In genomic region chr18:79903071-79903635, GRCh38 we compare ENCODE assay signal across 24 cellular contexts. TPM values are rescaled to one million over a fixed set of nuclear protein-coding genes. Genes with fewer than 3 reads are reported as not detected.
DNase-seq lines count a peak whose midpoint lies in the region; ATAC-seq and TF ChIP-seq lines count a peak whose summit lies in the region.
"Had no signal": no experiment of that assay in that cellular context is flagged by ENCODE, and none has a peak within 500 bp of the region (broad histone marks: within the 10 kb centered on the region; RNA-seq: fewer than 3 reads in every experiment).

No MANE protein-coding gene starts in this region.

- TF ChIP-seq POLR2A in heart left ventricle (IDR thresholded peaks at IDR 0.05): no peak

- DNase-seq in activated CD4-positive, alpha-beta T cell treated with anti-CD3 and anti-CD28 coated beads for 1 hour: peak; percentile 5
- no peak for DNase-seq in activated CD4-positive, alpha-beta T cell treated with anti-CD3 and anti-CD28 coated beads for 4 hours
- DNase-seq in RWPE2 (ENCODE audit: low spot score) (peak; percentile 62), heart left ventricle (peak in 3 of 5 donors; percentile 16 to 52 (median 24)), sciatic nerve (ENCODE audit: low spot score) (peak; percentile 49), foreskin keratinocyte (no peak), T-helper 1 cell (no peak), inferior parietal cortex (ENCODE audit: extremely low spot score) (no peak)
- DNase-seq: activated CD4-positive, alpha-beta T cell treated with anti-CD3 and anti-CD28 coated beads, Interleukin-2, amount 50 U/mL, for 1 hour; amniotic stem cell; brain microvascular endothelial cell; DMS153; NCI-H2107; NCI-H446; stimulated activated naive B cell treated with anti-CD40 and anti-IgM and Interleukin-4, amounts not matched to agents 10 μg/mL and 1 μg/mL and 100 μg/mL, for 72 hours; substantia nigra had no signal

- no peak for TF ChIP-seq CTCF in RWPE2 (IDR thresholded peaks at IDR 0.05; ENCODE audit: poor library complexity, severe bottlenecking)
- no peak for TF ChIP-seq CTCF in heart left ventricle (IDR thresholded peaks at IDR 0.05)
- TF ChIP-seq CTCF in foreskin keratinocyte (conservative IDR thresholded peaks at IDR 0.05): no peak

- H3K4me1 ChIP-seq in RWPE2 (ENCODE audit: insufficient read depth, poor library complexity, severe bottlenecking): no peaks in the 10 kb centered on the region
- peaks cover 0 to 4% (median 0%) of the 10 kb centered on the region in 12 donors for H3K4me1 ChIP-seq in heart left ventricle
- no peaks in the 10 kb centered on the region for H3K4me1 ChIP-seq in foreskin keratinocyte
- H3K4me1 ChIP-seq: gastrocnemius medialis, psoas muscle, SJSA1 had no signal

- H3K27ac ChIP-seq in RWPE2 (ENCODE audit: poor library complexity, severe bottlenecking): no peak overlapping the region
- no peak overlapping the region for H3K27ac ChIP-seq in heart left ventricle
- H3K27ac ChIP-seq in foreskin keratinocyte: no peak overlapping the region
- H3K27ac ChIP-seq: 22Rv1; BLaER1 treated with 17β-estradiol and CSF1 and Interleukin-3, amounts not matched to agents 10 nM and 100 nM; brain microvascular endothelial cell; gastrocnemius medialis; hepatocyte; psoas muscle; SJSA1 had no signal

- H3K9me3 ChIP-seq in RWPE2 (ENCODE audit: severe bottlenecking): peaks cover 7% of the 10 kb centered on the region
- H3K9me3 ChIP-seq in heart left ventricle: peaks cover 0 to 10% (median 0%) of the 10 kb centered on the region in 12 donors
- H3K9me3 ChIP-seq: gastrocnemius medialis, psoas muscle had no signal

- H3K27me3 ChIP-seq in RWPE2 (ENCODE audit: insufficient read depth, poor library complexity, severe bottlenecking) (no peaks in the 10 kb centered on the region), heart left ventricle (no peaks in the 10 kb centered on the region), foreskin keratinocyte (no peaks in the 10 kb centered on the region)
- H3K27me3 ChIP-seq: BLaER1 treated with 17β-estradiol and CSF1 and Interleukin-3, amounts not matched to agents 10 nM and 100 nM; brain microvascular endothelial cell; gastrocnemius medialis; hepatocyte; SJSA1 had no signal

- no peak overlapping the region for H3K4me3 ChIP-seq in RWPE2 (ENCODE audit: severe bottlenecking)
- no peak overlapping the region for H3K4me3 ChIP-seq in heart left ventricle
- H3K4me3 ChIP-seq: BLaER1 treated with 17β-estradiol and CSF1 and Interleukin-3, amounts not matched to agents 10 nM and 100 nM; gastrocnemius medialis; hepatocyte; psoas muscle; SJSA1 had no signal

- intact Hi-C loops in heart left ventricle (cut with DNase I): loop anchor here in 1 of 10 donors (10.0 kb wide), 1 partner anchor 82 kb away; the partner anchor contains the start of gene TXNL4A
- intact Hi-C loops in sciatic nerve (cut with DNase I): no loop called here

- H3K36me3 ChIP-seq in RWPE2 (ENCODE audit: low read depth): no peaks in the 10 kb centered on the region
- peaks cover 0 to 23% (median 16%) of the 10 kb centered on the region in 9 donors for H3K36me3 ChIP-seq in heart left ventricle

- 95 to 99% (median 97%) methylated on average over 26 to 28 of the region's 28 CpGs for WGBS in heart left ventricle, 4 donors

- ATAC-seq in RWPE2 (ENCODE audit: low read depth): no peak
- ATAC-seq in heart left ventricle: no peak
- no peak for ATAC-seq in sciatic nerve
- no peak for ATAC-seq in foreskin keratinocyte
- ATAC-seq: gastrocnemius medialis; left colon; psoas muscle; stimulated activated naive B cell treated with anti-CD40 and anti-IgM and Interleukin-4, amounts not matched to agents 10 μg/mL and 1 μg/mL and 100 μg/mL, for 72 hours; WTC11 had no signal

RNA-seq across cellular contexts. Expression of gene SLC66A2, which starts 48.3 kb away (rescaled TPM):
- total RNA-seq in heart left ventricle: 10 to 100 TPM; 19.7 to 33.4 (median 26.6) TPM
- 10 to 100 TPM; 20.5 to 31.2 TPM for polyA plus RNA-seq in heart left ventricle
- 65.2 TPM for total RNA-seq in sciatic nerve
- 32.7 and 33.7 TPM in 2 replicates for total RNA-seq in foreskin keratinocyte
- 35.1 and 36.7 TPM in 2 replicates for polyA plus RNA-seq in foreskin keratinocyte

Comparison
In these comparisons a context has a peak if more than half of its experiments do, and no peak if none do; other contexts are left out.
1. DNase-seq: peak in activated CD4-positive, alpha-beta T cell treated with anti-CD3 and anti-CD28 coated beads for 1 hour (single experiment), RWPE2 (single experiment), heart left ventricle (3 of 5) and sciatic nerve (single experiment); none in activated CD4-positive, alpha-beta T cell treated with anti-CD3 and anti-CD28 coated beads for 4 hours (0 of 2), foreskin keratinocyte (0 of 2), T-helper 1 cell (0 of 5) and inferior parietal cortex (single experiment).